29 cellular contexts compared by ENCODE assay signal in the genomic region with DNA sequence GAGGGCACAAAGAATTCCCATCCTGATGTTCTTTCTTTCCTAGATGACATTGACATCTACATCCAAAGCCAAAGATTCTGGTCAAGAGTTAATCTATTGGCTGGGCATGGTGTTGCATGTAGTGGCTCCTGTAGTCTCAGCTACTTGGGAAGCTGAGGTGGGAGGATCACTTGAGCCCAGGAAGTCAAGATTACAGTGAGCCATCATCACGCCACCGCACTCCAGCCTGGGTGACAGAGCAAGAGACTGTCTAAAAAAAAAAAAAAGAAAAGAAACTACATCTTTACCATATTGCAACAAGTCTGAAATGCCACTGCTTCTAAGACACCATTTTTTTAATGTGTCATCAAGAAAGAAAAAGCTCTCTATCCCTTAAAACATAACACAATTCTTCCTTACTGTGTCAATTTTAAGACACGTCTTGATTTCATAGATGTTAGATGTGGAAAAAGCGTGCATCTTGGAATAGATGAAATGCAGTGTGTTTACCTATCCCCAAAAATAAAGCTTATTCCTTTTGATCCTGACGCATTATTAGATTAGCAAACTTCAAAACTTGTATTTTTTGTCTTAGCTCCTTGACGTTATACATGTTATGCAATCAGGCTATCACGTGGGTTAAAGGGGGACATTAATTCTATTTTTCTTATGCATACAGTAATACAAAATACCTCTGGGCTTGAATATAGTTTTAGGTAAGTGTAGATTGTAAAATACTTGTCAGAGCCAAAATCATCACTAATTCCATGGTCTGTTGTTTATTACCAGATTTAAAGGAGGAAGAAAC. TPM values are rescaled to one million over a fixed set of nuclear protein-coding genes. Genes with fewer than 3 reads are reported as not detected.
"Had no signal": no experiment of that assay in that cellular context is flagged by ENCODE, and none has a peak within 500 bp of the region (broad histone marks: within the 10 kb centered on the region; RNA-seq: fewer than 3 reads in every experiment).

No MANE protein-coding gene starts in this region.

- H3K9me3 ChIP-seq: body of pancreas had no signal

- H3K27me3 ChIP-seq: body of pancreas had no signal

- ATAC-seq: activated CD8-positive, alpha-beta T cell treated with anti-CD3 and anti-CD28 coated beads for 36 hours; activated T-cell treated with anti-CD3 and anti-CD28 coated beads, Interleukin-2, amount 50 U/mL, for 72 hours; activated T-helper 17 cell treated with anti-CD3 and anti-CD28 coated beads, Interleukin-2, amount 50 U/mL, for 72 hours; body of pancreas had no signal

- H3K4me3 ChIP-seq: body of pancreas had no signal

- H3K36me3 Mint-ChIP-seq: activated naive CD4-positive, alpha-beta T cell treated with anti-CD3 and anti-CD28 coated beads, Interleukin-2, amount 50 U/mL, for 24 hours; activated naive CD8-positive, alpha-beta T cell treated with anti-CD3 and anti-CD28 coated beads, Interleukin-2, amount 10 ng/mL, durations not matched to agents 7 days and 5 days had no signal

- H3K27ac Mint-ChIP-seq: activated CD4-positive, alpha-beta T cell treated with anti-CD3 and anti-CD28 coated beads, Interleukin-2, amount 10 ng/mL, durations not matched to agents 24 days and 14 days; activated CD8-positive, alpha-beta T cell treated with anti-CD3 and anti-CD28 coated beads for 36 hours; activated naive CD4-positive, alpha-beta T cell treated with anti-CD3 and anti-CD28 coated beads, Interleukin-2, amount 50 U/mL, for 24 hours; activated naive CD8-positive, alpha-beta T cell treated with anti-CD3 and anti-CD28 coated beads, Interleukin-2, amount 10 ng/mL, durations not matched to agents 7 days and 5 days; activated T-cell treated with anti-CD3 and anti-CD28 coated beads, Interleukin-2, amount 50 U/mL, for 72 hours; activated T-helper 17 cell treated with anti-CD3 and anti-CD28 coated beads, Interleukin-2, amount 50 U/mL, for 72 hours had no signal

- FAIRE-seq: astrocyte, bronchial epithelial cell had no signal

- H3K4me3 Mint-ChIP-seq: activated CD4-positive, alpha-beta T cell treated with anti-CD3 and anti-CD28 coated beads, Interleukin-2, amount 10 ng/mL, durations not matched to agents 24 days and 14 days; activated CD8-positive, alpha-beta T cell treated with anti-CD3 and anti-CD28 coated beads for 36 hours; activated naive CD4-positive, alpha-beta T cell treated with anti-CD3 and anti-CD28 coated beads, Interleukin-2, amount 50 U/mL, for 24 hours; activated naive CD8-positive, alpha-beta T cell treated with anti-CD3 and anti-CD28 coated beads, Interleukin-2, amount 10 ng/mL, durations not matched to agents 7 days and 5 days; activated T-cell treated with anti-CD3 and anti-CD28 coated beads, Interleukin-2, amount 50 U/mL, for 72 hours; activated T-helper 17 cell treated with anti-CD3 and anti-CD28 coated beads, Interleukin-2, amount 50 U/mL, for 72 hours had no signal

- H3K27me3 Mint-ChIP-seq: activated CD4-positive, alpha-beta T cell treated with anti-CD3 and anti-CD28 coated beads, Interleukin-2, amount 10 ng/mL, durations not matched to agents 24 days and 14 days; activated CD8-positive, alpha-beta T cell treated with anti-CD3 and anti-CD28 coated beads for 36 hours; activated naive CD4-positive, alpha-beta T cell treated with anti-CD3 and anti-CD28 coated beads, Interleukin-2, amount 50 U/mL, for 24 hours; activated naive CD8-positive, alpha-beta T cell treated with anti-CD3 and anti-CD28 coated beads, Interleukin-2, amount 10 ng/mL, durations not matched to agents 7 days and 5 days; activated T-helper 17 cell treated with anti-CD3 and anti-CD28 coated beads, Interleukin-2, amount 50 U/mL, for 72 hours had no signal

- DNase-seq: activated CD4-positive, alpha-beta T cell treated with anti-CD3 and anti-CD28 coated beads, Interleukin-2, amount 10 ng/mL, durations not matched to agents 24 days and 14 days; activated CD4-positive, alpha-beta T cell treated with anti-CD3 and anti-CD28 coated beads, Interleukin-2, amount 50 U/mL, for 4 hours; activated CD8-positive, alpha-beta T cell treated with anti-CD3 and anti-CD28 coated beads for 36 hours; activated effector memory CD4-positive, alpha-beta T cell treated with anti-CD3 and anti-CD28 coated beads, Interleukin-2, amount 50 U/mL, for 16 hours; activated naive CD4-positive, alpha-beta T cell; activated naive CD8-positive, alpha-beta T cell treated with anti-CD3 and anti-CD28 coated beads, Interleukin-2, amount 10 ng/mL, durations not matched to agents 7 days and 5 days; activated T-cell treated with anti-CD3 and anti-CD28 coated beads, Interleukin-2, amount 50 U/mL, for 1 hour; activated T-cell treated with anti-CD3 and anti-CD28 coated beads, Interleukin-2, amount 50 U/mL, for 72 hours; caudate nucleus; cerebellar nuclear complex; Karpas-422; NCI-H1048; NCI-H1105 treated with DMSO at 0.1 percent for 48 hours; NCI-H1436; NCI-H1694; NCI-H1930; NCI-H2081 treated with DMSO at 0.1 percent for 48 hours; NCI-H345; NCI-H526; NCI-H748 treated with DMSO at 0.1 percent for 48 hours; NK-92 treated with Interleukin-12 subunit alpha and Interleukin-12 subunit beta, amount 100 ng/mL, for 24 hours; OCI-M1; Right ventricle myocardium superior; T1000 had no signal

- H3K9me3 Mint-ChIP-seq: activated CD4-positive, alpha-beta T cell treated with anti-CD3 and anti-CD28 coated beads, Interleukin-2, amount 10 ng/mL, durations not matched to agents 24 days and 14 days; activated CD8-positive, alpha-beta T cell treated with anti-CD3 and anti-CD28 coated beads for 36 hours; activated naive CD4-positive, alpha-beta T cell treated with anti-CD3 and anti-CD28 coated beads, Interleukin-2, amount 50 U/mL, for 24 hours; activated naive CD8-positive, alpha-beta T cell treated with anti-CD3 and anti-CD28 coated beads, Interleukin-2, amount 10 ng/mL, durations not matched to agents 7 days and 5 days; activated T-cell treated with anti-CD3 and anti-CD28 coated beads, Interleukin-2, amount 50 U/mL, for 72 hours; activated T-helper 17 cell treated with anti-CD3 and anti-CD28 coated beads, Interleukin-2, amount 50 U/mL, for 72 hours had no signal

RNA-seq across cellular contexts. Expression of gene ELAPOR1, which starts 46.3 kb away (rescaled TPM):
- total RNA-seq: bronchial epithelial cell had no signal
